In the genomic region with DNA sequence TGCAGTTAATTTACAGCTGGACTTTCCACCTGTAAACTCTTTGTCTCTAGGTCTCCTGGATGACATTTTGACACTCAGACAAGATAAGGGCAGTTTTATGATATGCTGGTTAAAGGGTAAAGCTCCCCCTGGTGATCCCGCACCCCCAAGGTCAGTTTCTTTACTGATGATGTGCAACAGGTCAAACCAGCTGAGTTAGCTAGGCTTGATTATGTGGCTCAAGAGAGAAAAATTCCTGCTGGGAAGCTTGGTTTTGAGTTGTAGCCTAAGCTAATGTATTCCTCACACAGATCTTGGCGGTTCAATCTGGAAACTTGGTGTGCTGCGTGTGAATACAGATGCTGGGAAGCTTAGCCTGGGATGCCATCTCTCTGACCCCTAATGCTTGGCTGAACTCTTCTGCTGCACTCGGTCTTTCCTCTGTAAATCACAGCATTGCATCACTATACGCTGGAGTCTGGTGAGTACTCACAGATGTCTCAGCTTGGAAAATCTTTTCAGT, we compare ENCODE assay signal across 1 cellular context.
TF ChIP-seq lines count a peak whose summit lies in the region.

No MANE protein-coding gene starts in this region.

TF ChIP-seq in HepG2, 621 proteins besides CTCF, POLR2A, EP300 and RAD21 (continued from another document and continues in another):
- TF ChIP-seq, protein P1, sequence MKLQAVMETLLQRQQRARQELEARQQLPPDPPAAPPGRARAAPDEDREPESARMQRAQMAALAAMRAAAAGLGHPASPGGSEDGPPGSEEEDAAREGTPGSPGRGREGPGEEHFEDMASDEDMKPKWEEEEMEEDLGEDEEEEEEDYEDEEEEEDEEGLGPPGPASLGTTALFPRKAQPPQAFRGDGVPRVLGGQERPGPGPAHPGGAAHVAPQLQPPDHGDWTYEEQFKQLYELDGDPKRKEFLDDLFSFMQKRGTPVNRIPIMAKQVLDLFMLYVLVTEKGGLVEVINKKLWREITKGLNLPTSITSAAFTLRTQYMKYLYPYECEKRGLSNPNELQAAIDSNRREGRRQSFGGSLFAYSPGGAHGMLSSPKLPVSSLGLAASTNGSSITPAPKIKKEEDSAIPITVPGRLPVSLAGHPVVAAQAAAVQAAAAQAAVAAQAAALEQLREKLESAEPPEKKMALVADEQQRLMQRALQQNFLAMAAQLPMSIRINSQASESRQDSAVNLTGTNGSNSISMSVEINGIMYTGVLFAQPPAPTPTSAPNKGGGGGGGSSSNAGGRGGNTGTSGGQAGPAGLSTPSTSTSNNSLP (IDR thresholded peaks at IDR 0.05; ENCODE audit: low read depth, low read length) = peak; percentile 29; the same call in 1 of the 2 replicates
- TF ChIP-seq, protein P2, sequence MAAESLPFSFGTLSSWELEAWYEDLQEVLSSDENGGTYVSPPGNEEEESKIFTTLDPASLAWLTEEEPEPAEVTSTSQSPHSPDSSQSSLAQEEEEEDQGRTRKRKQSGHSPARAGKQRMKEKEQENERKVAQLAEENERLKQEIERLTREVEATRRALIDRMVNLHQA (CRISPR knock-in tag; IDR thresholded peaks at IDR 0.05) = no peak
- TF ChIP-seq, protein P3, sequence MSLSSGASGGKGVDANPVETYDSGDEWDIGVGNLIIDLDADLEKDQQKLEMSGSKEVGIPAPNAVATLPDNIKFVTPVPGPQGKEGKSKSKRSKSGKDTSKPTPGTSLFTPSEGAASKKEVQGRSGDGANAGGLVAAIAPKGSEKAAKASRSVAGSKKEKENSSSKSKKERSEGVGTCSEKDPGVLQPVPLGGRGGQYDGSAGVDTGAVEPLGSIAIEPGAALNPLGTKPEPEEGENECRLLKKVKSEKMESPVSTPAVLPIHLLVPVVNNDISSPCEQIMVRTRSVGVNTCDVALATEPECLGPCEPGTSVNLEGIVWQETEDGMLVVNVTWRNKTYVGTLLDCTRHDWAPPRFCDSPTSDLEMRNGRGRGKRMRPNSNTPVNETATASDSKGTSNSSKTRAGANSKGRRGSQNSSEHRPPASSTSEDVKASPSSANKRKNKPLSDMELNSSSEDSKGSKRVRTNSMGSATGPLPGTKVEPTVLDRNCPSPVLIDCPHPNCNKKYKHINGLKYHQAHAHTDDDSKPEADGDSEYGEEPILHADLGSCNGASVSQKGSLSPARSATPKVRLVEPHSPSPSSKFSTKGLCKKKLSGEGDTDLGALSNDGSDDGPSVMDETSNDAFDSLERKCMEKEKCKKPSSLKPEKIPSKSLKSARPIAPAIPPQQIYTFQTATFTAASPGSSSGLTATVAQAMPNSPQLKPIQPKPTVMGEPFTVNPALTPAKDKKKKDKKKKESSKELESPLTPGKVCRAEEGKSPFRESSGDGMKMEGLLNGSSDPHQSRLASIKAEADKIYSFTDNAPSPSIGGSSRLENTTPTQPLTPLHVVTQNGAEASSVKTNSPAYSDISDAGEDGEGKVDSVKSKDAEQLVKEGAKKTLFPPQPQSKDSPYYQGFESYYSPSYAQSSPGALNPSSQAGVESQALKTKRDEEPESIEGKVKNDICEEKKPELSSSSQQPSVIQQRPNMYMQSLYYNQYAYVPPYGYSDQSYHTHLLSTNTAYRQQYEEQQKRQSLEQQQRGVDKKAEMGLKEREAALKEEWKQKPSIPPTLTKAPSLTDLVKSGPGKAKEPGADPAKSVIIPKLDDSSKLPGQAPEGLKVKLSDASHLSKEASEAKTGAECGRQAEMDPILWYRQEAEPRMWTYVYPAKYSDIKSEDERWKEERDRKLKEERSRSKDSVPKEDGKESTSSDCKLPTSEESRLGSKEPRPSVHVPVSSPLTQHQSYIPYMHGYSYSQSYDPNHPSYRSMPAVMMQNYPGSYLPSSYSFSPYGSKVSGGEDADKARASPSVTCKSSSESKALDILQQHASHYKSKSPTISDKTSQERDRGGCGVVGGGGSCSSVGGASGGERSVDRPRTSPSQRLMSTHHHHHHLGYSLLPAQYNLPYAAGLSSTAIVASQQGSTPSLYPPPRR (CRISPR knock-in tag; IDR thresholded peaks at IDR 0.05; ENCODE audit: borderline replicate concordance) = peak; percentile 42; the same call in 1 of the 2 replicates
- TF ChIP-seq BCL6 (CRISPR knock-in tag; IDR thresholded peaks at IDR 0.05) (peak; percentile 56; the same call in 1 of the 2 replicates), MED1 (CRISPR knock-in tag; IDR thresholded peaks at IDR 0.05) (peak; percentile 49), MIER2 (CRISPR knock-in tag; IDR thresholded peaks at IDR 0.05) (no peak), ZNF543 (CRISPR knock-in tag; IDR thresholded peaks at IDR 0.05) (no peak), RBFOX2 (IDR thresholded peaks at IDR 0.05; ENCODE audit: low read depth, low read length) (peak; percentile 60), PHF21A (CRISPR knock-in tag; IDR thresholded peaks at IDR 0.05) (peak; percentile 57; the same call in 1 of the 2 replicates), ZNF792 (CRISPR knock-in tag; IDR thresholded peaks at IDR 0.05) (0 out of 2 replicates have a peak, but pooled peaks have one; percentile 4), HNF4G (IDR thresholded peaks at IDR 0.05; ENCODE audit: borderline replicate concordance, low read depth, low read length) (peak; percentile 71; the same call in 1 of the 2 replicates), HNF4G (CRISPR knock-in tag; IDR thresholded peaks at IDR 0.05; ENCODE audit: borderline replicate concordance, low read depth) (no peak), RFX5 (IDR thresholded peaks at IDR 0.05; ENCODE audit: low read depth, low read length) (no peak), ZNF746 (CRISPR knock-in tag; IDR thresholded peaks at IDR 0.05) (peak; percentile 34; the same call in 1 of the 2 replicates), PITX1 (CRISPR knock-in tag; IDR thresholded peaks at IDR 0.05) (peak; percentile 54; the same call in 1 of the 2 replicates), NR2C2 (CRISPR knock-in tag; IDR thresholded peaks at IDR 0.05; ENCODE audit: borderline replicate concordance) (peak; percentile 54), ZBTB7B (CRISPR knock-in tag; IDR thresholded peaks at IDR 0.05) (peak; percentile 63; the same call in 1 of the 2 replicates), ZBTB8A (CRISPR knock-in tag; IDR thresholded peaks at IDR 0.05; ENCODE audit: borderline replicate concordance, low read depth) (0 out of 2 replicates have a peak, but pooled peaks have one; percentile 57), HNF4A (CRISPR knock-in tag; IDR thresholded peaks at IDR 0.05) (peak; percentile 82), ZNF816 (CRISPR knock-in tag; IDR thresholded peaks at IDR 0.05; ENCODE audit: borderline replicate concordance) (peak; percentile 36; the same call in 1 of the 2 replicates), GATA4 (IDR thresholded peaks at IDR 0.05; ENCODE audit: borderline replicate concordance, low read depth) (peak; percentile 61), THAP11 (CRISPR knock-in tag; IDR thresholded peaks at IDR 0.05) (peak; percentile 39), CEBPB (IDR thresholded peaks at IDR 0.05; ENCODE audit: borderline replicate concordance, low read depth, low read length) (peak; percentile 84), SOX13 (IDR thresholded peaks at IDR 0.05) (peak; percentile 24; the same call in 1 of the 2 replicates), SOX13 (CRISPR knock-in tag; conservative IDR thresholded peaks at IDR 0.05 in 1 of 2, IDR thresholded peaks at IDR 0.05 in 1 of 2) (peak in 1 of 2 experiments; percentile 85; a peak in 2 of 4 replicates), GLI4 (CRISPR knock-in tag; IDR thresholded peaks at IDR 0.05; ENCODE audit: borderline replicate concordance) (no peak), ZNF430 (CRISPR knock-in tag; IDR thresholded peaks at IDR 0.05) (0 out of 2 replicates have a peak, but pooled peaks have one; percentile 41), ZNF496 (CRISPR knock-in tag; IDR thresholded peaks at IDR 0.05; ENCODE audit: insufficient replicate concordance) (no peak), FOXK1 (CRISPR knock-in tag; IDR thresholded peaks at IDR 0.05; ENCODE audit: borderline replicate concordance, low read depth) (0 out of 2 replicates have a peak, but pooled peaks have one; percentile 10), ZNF614 (CRISPR knock-in tag; IDR thresholded peaks at IDR 0.05; ENCODE audit: borderline replicate concordance) (peak; percentile 59; the same call in 1 of the 2 replicates), SPEN (CRISPR knock-in tag; IDR thresholded peaks at IDR 0.05; ENCODE audit: low read depth) (no peak), FOSL2 (CRISPR knock-in tag; IDR thresholded peaks at IDR 0.05) (peak; percentile 27; the same call in 1 of the 2 replicates)
- TF ChIP-seq, protein P4, sequence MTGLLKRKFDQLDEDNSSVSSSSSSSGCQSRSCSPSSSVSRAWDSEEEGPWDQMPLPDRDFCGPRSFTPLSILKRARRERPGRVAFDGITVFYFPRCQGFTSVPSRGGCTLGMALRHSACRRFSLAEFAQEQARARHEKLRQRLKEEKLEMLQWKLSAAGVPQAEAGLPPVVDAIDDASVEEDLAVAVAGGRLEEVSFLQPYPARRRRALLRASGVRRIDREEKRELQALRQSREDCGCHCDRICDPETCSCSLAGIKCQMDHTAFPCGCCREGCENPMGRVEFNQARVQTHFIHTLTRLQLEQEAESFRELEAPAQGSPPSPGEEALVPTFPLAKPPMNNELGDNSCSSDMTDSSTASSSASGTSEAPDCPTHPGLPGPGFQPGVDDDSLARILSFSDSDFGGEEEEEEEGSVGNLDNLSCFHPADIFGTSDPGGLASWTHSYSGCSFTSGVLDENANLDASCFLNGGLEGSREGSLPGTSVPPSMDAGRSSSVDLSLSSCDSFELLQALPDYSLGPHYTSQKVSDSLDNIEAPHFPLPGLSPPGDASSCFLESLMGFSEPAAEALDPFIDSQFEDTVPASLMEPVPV (CRISPR knock-in tag; IDR thresholded peaks at IDR 0.05) = 0 out of 2 replicates have a peak, but pooled peaks have one; percentile 38
- TF ChIP-seq, protein P5, sequence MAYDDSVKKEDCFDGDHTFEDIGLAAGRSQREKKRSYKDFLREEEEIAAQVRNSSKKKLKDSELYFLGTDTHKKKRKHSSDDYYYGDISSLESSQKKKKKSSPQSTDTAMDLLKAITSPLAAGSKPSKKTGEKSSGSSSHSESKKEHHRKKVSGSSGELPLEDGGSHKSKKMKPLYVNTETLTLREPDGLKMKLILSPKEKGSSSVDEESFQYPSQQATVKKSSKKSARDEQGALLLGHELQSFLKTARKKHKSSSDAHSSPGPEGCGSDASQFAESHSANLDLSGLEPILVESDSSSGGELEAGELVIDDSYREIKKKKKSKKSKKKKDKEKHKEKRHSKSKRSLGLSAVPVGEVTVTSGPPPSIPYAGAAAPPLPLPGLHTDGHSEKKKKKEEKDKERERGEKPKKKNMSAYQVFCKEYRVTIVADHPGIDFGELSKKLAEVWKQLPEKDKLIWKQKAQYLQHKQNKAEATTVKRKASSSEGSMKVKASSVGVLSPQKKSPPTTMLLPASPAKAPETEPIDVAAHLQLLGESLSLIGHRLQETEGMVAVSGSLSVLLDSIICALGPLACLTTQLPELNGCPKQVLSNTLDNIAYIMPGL (CRISPR knock-in tag; IDR thresholded peaks at IDR 0.05; ENCODE audit: borderline replicate concordance in 1 of 2, low read depth in 1 of 2) = peak in 1 of 2 experiments; percentile 20; a peak in 1 of 4 replicates
- TF ChIP-seq, protein P6, sequence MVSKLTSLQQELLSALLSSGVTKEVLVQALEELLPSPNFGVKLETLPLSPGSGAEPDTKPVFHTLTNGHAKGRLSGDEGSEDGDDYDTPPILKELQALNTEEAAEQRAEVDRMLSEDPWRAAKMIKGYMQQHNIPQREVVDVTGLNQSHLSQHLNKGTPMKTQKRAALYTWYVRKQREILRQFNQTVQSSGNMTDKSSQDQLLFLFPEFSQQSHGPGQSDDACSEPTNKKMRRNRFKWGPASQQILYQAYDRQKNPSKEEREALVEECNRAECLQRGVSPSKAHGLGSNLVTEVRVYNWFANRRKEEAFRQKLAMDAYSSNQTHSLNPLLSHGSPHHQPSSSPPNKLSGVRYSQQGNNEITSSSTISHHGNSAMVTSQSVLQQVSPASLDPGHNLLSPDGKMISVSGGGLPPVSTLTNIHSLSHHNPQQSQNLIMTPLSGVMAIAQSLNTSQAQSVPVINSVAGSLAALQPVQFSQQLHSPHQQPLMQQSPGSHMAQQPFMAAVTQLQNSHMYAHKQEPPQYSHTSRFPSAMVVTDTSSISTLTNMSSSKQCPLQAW (CRISPR knock-in tag; IDR thresholded peaks at IDR 0.05) = 0 out of 2 replicates have a peak, but pooled peaks have one; percentile 19
- TF ChIP-seq, protein P7, sequence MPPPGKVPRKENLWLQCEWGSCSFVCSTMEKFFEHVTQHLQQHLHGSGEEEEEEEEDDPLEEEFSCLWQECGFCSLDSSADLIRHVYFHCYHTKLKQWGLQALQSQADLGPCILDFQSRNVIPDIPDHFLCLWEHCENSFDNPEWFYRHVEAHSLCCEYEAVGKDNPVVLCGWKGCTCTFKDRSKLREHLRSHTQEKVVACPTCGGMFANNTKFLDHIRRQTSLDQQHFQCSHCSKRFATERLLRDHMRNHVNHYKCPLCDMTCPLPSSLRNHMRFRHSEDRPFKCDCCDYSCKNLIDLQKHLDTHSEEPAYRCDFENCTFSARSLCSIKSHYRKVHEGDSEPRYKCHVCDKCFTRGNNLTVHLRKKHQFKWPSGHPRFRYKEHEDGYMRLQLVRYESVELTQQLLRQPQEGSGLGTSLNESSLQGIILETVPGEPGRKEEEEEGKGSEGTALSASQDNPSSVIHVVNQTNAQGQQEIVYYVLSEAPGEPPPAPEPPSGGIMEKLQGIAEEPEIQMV (CRISPR knock-in tag; IDR thresholded peaks at IDR 0.05; ENCODE audit: low read depth) = 0 out of 2 replicates have a peak, but pooled peaks have one; percentile 21
- TF ChIP-seq, protein P8, sequence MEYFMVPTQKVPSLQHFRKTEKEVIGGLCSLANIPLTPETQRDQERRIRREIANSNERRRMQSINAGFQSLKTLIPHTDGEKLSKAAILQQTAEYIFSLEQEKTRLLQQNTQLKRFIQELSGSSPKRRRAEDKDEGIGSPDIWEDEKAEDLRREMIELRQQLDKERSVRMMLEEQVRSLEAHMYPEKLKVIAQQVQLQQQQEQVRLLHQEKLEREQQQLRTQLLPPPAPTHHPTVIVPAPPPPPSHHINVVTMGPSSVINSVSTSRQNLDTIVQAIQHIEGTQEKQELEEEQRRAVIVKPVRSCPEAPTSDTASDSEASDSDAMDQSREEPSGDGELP (IDR thresholded peaks at IDR 0.05; ENCODE audit: borderline replicate concordance, low read depth) = peak; percentile 77
- TF ChIP-seq, protein P9, sequence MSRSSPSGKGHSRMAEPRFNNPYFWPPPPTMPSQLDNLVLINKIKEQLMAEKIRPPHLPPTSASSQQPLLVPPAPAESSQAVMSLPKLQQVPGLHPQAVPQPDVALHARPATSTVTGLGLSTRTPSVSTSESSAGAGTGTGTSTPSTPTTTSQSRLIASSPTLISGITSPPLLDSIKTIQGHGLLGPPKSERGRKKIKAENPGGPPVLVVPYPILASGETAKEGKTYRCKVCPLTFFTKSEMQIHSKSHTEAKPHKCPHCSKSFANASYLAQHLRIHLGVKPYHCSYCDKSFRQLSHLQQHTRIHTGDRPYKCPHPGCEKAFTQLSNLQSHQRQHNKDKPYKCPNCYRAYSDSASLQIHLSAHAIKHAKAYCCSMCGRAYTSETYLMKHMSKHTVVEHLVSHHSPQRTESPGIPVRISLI (CRISPR knock-in tag; IDR thresholded peaks at IDR 0.05; ENCODE audit: borderline replicate concordance) = peak; percentile 29; the same call in 1 of the 2 replicates
